In genomic region chr3:159762238-159762637, GRCh38 we compare ENCODE assay signal across 8 cellular contexts.
A peak's percentile ranks its signal among the peaks of the same experiment; 100 is the strongest.
DNase-seq lines count a peak whose midpoint lies in the region; FAIRE-seq and TF ChIP-seq lines count a peak whose summit lies in the region.

No MANE protein-coding gene starts in this region.

- H3K36me3 Mint-ChIP-seq in endothelial cell (ENCODE audit: low read depth, unreplicated experiment) (peaks cover 4% of the 10 kb centered on the region), nephron (ENCODE audit: low read depth) (peaks cover under 1% of the 10 kb centered on the region)

- H3K4me3 Mint-ChIP-seq in endothelial cell (ENCODE audit: unreplicated experiment) (peak overlapping the region; percentile 93), nephron (peak overlapping the region; percentile 83 to 92 (median 89))

- H2AFZ ChIP-seq in KMS-11 (ENCODE audit: low read depth), result no peak overlapping the region; the same call in 1 of the 2 replicates

- H3K9me3 ChIP-seq in BLaER1, result peaks cover 3% of the 10 kb centered on the region

- H3K4me1 ChIP-seq in BLaER1 (peaks cover 22% of the 10 kb centered on the region), KMS-11 (ENCODE audit: low read depth, poor library complexity, severe bottlenecking) (peaks cover 3% of the 10 kb centered on the region)

- no peak overlapping the region for H3K9ac ChIP-seq in BLaER1
- no peak overlapping the region for H3K9ac ChIP-seq in KMS-11

- no peaks in the 10 kb centered on the region for H3K79me2 ChIP-seq in KMS-11 (ENCODE audit: insufficient read depth, low read depth)

- H3K9me3 Mint-ChIP-seq in endothelial cell (ENCODE audit: unreplicated experiment) (no peaks in the 10 kb centered on the region), nephron (peaks cover 2% of the 10 kb centered on the region)

- H3K4me2 ChIP-seq in BLaER1 (peak overlapping the region; percentile 76), KMS-11 (peak overlapping the region; percentile 53; the same call in 1 of the 2 replicates)

- H3K27ac ChIP-seq in BLaER1 (no peak overlapping the region), KMS-11 (no peak overlapping the region)

- DNase-seq in endothelial cell (ENCODE audit: low spot score) (no peak), D721Med (ENCODE audit: insufficient read length, low spot score) (no peak), activated gamma-delta T cell (lab: John Stamatoyannopoulos, UW) (no peak), dermis blood vessel endothelial cell (no peak)
- no peak for DNase-seq in activated T-cell treated with anti-CD3 and anti-CD28 coated beads, Interleukin-2, amount 50 U/mL, for 48 hours

- peaks cover 8% of the 10 kb centered on the region; the same call in 1 of the 2 replicates for H4K20me1 ChIP-seq in BLaER1
- no peaks in the 10 kb centered on the region for H4K20me1 ChIP-seq in KMS-11 (ENCODE audit: insufficient read depth)

- FAIRE-seq in D721Med (lab: Jason Lieb, UNC), result no peak

- no peaks in the 10 kb centered on the region for H3K36me3 ChIP-seq in BLaER1
- no peaks in the 10 kb centered on the region for H3K36me3 ChIP-seq in KMS-11 (ENCODE audit: insufficient read depth)

- H3K27me3 Mint-ChIP-seq in endothelial cell (ENCODE audit: unreplicated experiment), result peaks cover 12% of the 10 kb centered on the region
- peaks cover 34% of the 10 kb centered on the region for H3K27me3 Mint-ChIP-seq in nephron (ENCODE audit: low read depth)

- H3K27ac Mint-ChIP-seq in endothelial cell (ENCODE audit: unreplicated experiment) (peak overlapping the region; percentile 96), nephron (peak overlapping the region; percentile 35 to 50 (median 42))

- H3K4me3 ChIP-seq in BLaER1 (no peak overlapping the region), KMS-11 (IDR thresholded peaks at IDR 0.05; ENCODE audit: insufficient read depth, low read depth, low read length) (no peak overlapping the region)

- H3K4me1 Mint-ChIP-seq in endothelial cell (ENCODE audit: unreplicated experiment) (peaks cover 46% of the 10 kb centered on the region), nephron (peaks cover 42% of the 10 kb centered on the region)

- H3K27me3 ChIP-seq in BLaER1 (no peaks in the 10 kb centered on the region), KMS-11 (ENCODE audit: insufficient read depth, low read depth) (no peaks in the 10 kb centered on the region)

- no peak for TF ChIP-seq CTCF in KMS-11 (conservative IDR thresholded peaks at IDR 0.05; ENCODE audit: low read depth, low read length)
- no peak for TF ChIP-seq CTCF in endothelial cell (IDR thresholded peaks at IDR 0.05; ENCODE audit: unreplicated experiment)
- TF ChIP-seq CTCF in nephron (IDR thresholded peaks at IDR 0.05; ENCODE audit: unreplicated experiment in 3 of 3), result no peak
- TF ChIP-seq CTCF in D721Med (IDR thresholded peaks at IDR 0.05; ENCODE audit: insufficient read depth, missing control alignments), result no peak
